ENCODE assay signal across 8 cellular contexts in genomic region chr10:63267414-63268138, GRCh38.
DNase-seq lines count a peak whose midpoint lies in the region; ATAC-seq and TF ChIP-seq lines count a peak whose summit lies in the region.

No MANE protein-coding gene starts in this region.

- 0% methylated on average over 5 to 6 of the region's 6 CpGs for WGBS in ectodermal cell, 2 experiments
- 0 to 1% methylated on average over 6 of the region's 6 CpGs for WGBS in tibial nerve, 2 donors

- no peaks in the 10 kb centered on the region for H3K27me3 Mint-ChIP-seq in memory B cell

- peak overlapping the region; percentile 99 for H3K27ac Mint-ChIP-seq in memory B cell

- ATAC-seq in HG02610 (IDR thresholded peaks at IDR 0.05; ENCODE audit: unreplicated experiment) = peak; percentile 28
- ATAC-seq in memory B cell (ENCODE audit: low read depth) = no peak
- ATAC-seq in GM19463 (IDR thresholded peaks at IDR 0.05; ENCODE audit: unreplicated experiment) = no peak
- ATAC-seq in GM18502 (IDR thresholded peaks at IDR 0.05; ENCODE audit: poor library complexity, unreplicated experiment) = no peak

- peak overlapping the region; percentile 45 for H3K4me3 ChIP-seq in ectodermal cell (ENCODE audit: insufficient read depth, low read depth, low read length)
- H3K4me3 ChIP-seq in tibial nerve = peak overlapping the region; percentile 26 to 60 (median 46)

- peak in 1 of 2 donors; percentile 53 for TF ChIP-seq EP300 in tibial nerve (IDR thresholded peaks at IDR 0.05)

- in situ Hi-C loops in SK-MEL-5 (cut with HindIII; ENCODE audit: low pct_unique_long_range_greater_than_20kb, low sequenced_read_pairs) = no loop called here

- TF ChIP-seq CTCF in tibial nerve (IDR thresholded peaks at IDR 0.05) = no peak

- no peaks in the 10 kb centered on the region for H3K36me3 Mint-ChIP-seq in memory B cell

- no peak for TF ChIP-seq POLR2A in tibial nerve (IDR thresholded peaks at IDR 0.05)

- H3K4me1 Mint-ChIP-seq in memory B cell = peaks cover 5% of the 10 kb centered on the region

- no peaks in the 10 kb centered on the region for H3K36me3 ChIP-seq in ectodermal cell (ENCODE audit: control insufficient read depth, insufficient read depth, low read length)
- no peaks in the 10 kb centered on the region for H3K36me3 ChIP-seq in tibial nerve

- H3K9me3 Mint-ChIP-seq in memory B cell = no peaks in the 10 kb centered on the region

- H3K27ac ChIP-seq in ectodermal cell (ENCODE audit: insufficient read depth, low read depth, low read length, poor library complexity, severe bottlenecking) = peak overlapping the region; percentile 91
- peak overlapping the region; percentile 75 to 95 (median 89) for H3K27ac ChIP-seq in tibial nerve

- no peaks in the 10 kb centered on the region for H3K4me1 ChIP-seq in ectodermal cell (ENCODE audit: control insufficient read depth, insufficient read depth, low read length)
- peaks cover 3 to 42% (median 15%) of the 10 kb centered on the region in 4 donors for H3K4me1 ChIP-seq in tibial nerve

- H3K9me3 ChIP-seq in ectodermal cell (ENCODE audit: control insufficient read depth, low read length) = no peaks in the 10 kb centered on the region
- no peaks in the 10 kb centered on the region for H3K9me3 ChIP-seq in tibial nerve

- H3K4me3 Mint-ChIP-seq in memory B cell = peak overlapping the region; percentile 98

- H3K27me3 ChIP-seq in ectodermal cell (ENCODE audit: control insufficient read depth, insufficient read depth, low read length, poor library complexity, severe bottlenecking) (no peaks in the 10 kb centered on the region), tibial nerve (no peaks in the 10 kb centered on the region)

- DNase-seq in DMS153 (lab: John Stamatoyannopoulos, UW) (peak; percentile 24), SK-MEL-5 (ENCODE audit: low read depth, low spot score) (peak; percentile 53), memory B cell (ENCODE audit: low spot score in 2 of 2) (no peak), tibial nerve (ENCODE audit: low spot score in 2 of 2) (no peak)

Comparison
In these comparisons a context has a peak if more than half of its experiments do, and no peak if none do; other contexts are left out.
1. DNase-seq: peak in DMS153 (single experiment) and SK-MEL-5 (single experiment); none in memory B cell (0 of 2) and tibial nerve (0 of 2).